Comparison of ENCODE assay signal across 15 cellular contexts in the genomic region with DNA sequence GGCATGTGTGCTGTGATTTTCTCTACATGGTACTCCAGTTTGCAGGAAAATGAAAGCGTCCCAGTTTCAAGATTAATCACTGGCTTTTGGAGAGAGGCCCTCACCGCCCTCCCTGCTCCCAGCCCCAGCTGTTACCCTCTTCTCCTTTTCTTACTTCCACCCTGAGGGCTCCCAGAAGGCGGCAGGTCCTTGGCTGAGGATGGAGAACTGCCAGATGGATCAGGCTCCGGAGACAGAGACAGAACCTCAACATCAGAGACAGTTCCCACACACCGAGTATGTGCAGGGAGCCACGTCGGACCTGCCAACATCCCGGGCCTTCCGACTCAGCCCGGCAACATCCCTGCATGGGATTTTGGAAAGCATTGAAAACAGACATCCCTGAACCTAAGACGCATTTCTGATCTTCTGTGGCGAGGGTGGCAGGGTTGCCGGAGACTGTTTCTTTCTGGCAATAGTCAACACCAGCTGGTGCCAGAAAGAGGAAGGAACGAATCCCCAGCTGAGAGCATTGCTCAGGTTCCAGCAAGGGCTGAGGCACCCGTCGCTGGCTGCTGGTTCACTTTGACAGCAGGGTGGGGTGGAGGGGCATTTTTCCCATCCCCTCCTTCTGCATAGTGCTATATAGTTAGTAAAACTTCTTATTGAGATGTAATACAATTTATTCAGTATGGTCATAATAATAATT.
DNase-seq lines count a peak whose midpoint lies in the region; ATAC-seq, FAIRE-seq and TF ChIP-seq lines count a peak whose summit lies in the region.
"Had no signal": no experiment of that assay in that cellular context is flagged by ENCODE, and none has a peak within 500 bp of the region (broad histone marks: within the 10 kb centered on the region; RNA-seq: fewer than 3 reads in every experiment).

No MANE protein-coding gene starts in this region.

- no peak overlapping the region for H3K4me2 ChIP-seq in A549

- no peaks in the 10 kb centered on the region for H3K36me3 ChIP-seq in naive thymus-derived CD4-positive, alpha-beta T cell (ENCODE audit: control insufficient read depth in 2 of 3, insufficient read depth in 3 of 3, low read length in 3 of 3)
- no peaks in the 10 kb centered on the region for H3K36me3 ChIP-seq in effector memory CD4-positive, alpha-beta T cell (ENCODE audit: control insufficient read depth, insufficient read depth, low read length)

- no peak for TF ChIP-seq EP300 in A549 (IDR thresholded peaks at IDR 0.05)

- no peak for DNase-seq in A549 (ENCODE audit: low read depth in 1 of 2, low spot score in 1 of 2)
- DNase-seq in NB4 (ENCODE audit: low read depth): peak; percentile 66
- DNase-seq in coronary artery (ENCODE audit: low spot score): peak; percentile 76
- DNase-seq in naive thymus-derived CD4-positive, alpha-beta T cell: no peak
- no peak for DNase-seq in effector memory CD4-positive, alpha-beta T cell
- no peak for DNase-seq in activated CD4-positive, alpha-beta T cell treated with anti-CD3 and anti-CD28 coated beads for 1 hour
- DNase-seq in RCC 7860 (ENCODE audit: low spot score): no peak
- DNase-seq: activated CD4-positive, alpha-beta T cell treated with anti-CD3 and anti-CD28 coated beads, Interleukin-2, amount 50 U/mL, for 4 hours; activated naive CD4-positive, alpha-beta T cell treated with Interleukin-2 at 50 U/mL for 16 hours; GOT3; mammary epithelial cell; NCI-H2227 treated with DMSO at 0.1 percent for 48 hours had no signal

- WGBS in A549 (ENCODE audit: missing lambda C conversion rate): 82% methylated on average over 15 of the region's 16 CpGs

- H3K4me1 Mint-ChIP-seq in naive thymus-derived CD4-positive, alpha-beta T cell: no peaks in the 10 kb centered on the region
- H3K4me1 Mint-ChIP-seq: IgD-negative memory B cell had no signal

- no peak for TF ChIP-seq RAD21 in A549 (conservative IDR thresholded peaks at IDR 0.05 in 1 of 2, IDR thresholded peaks at IDR 0.05 in 1 of 2)

- peaks cover 14% of the 10 kb centered on the region; the same call in 2 of the 3 replicates for H3K9me3 ChIP-seq in A549
- no peaks in the 10 kb centered on the region for H3K9me3 ChIP-seq in naive thymus-derived CD4-positive, alpha-beta T cell (ENCODE audit: control insufficient read depth in 2 of 3, low read length in 3 of 3)
- no peaks in the 10 kb centered on the region for H3K9me3 ChIP-seq in effector memory CD4-positive, alpha-beta T cell (ENCODE audit: control insufficient read depth, low read length)

- no peaks in the 10 kb centered on the region for H3K36me3 Mint-ChIP-seq in naive thymus-derived CD4-positive, alpha-beta T cell
- H3K36me3 Mint-ChIP-seq: IgD-negative memory B cell had no signal

- TF ChIP-seq POLR2A in A549 (IDR thresholded peaks at IDR 0.05; ENCODE audit: low read length) (no peak), NB4 (IDR thresholded peaks at IDR 0.05; ENCODE audit: extremely low read depth, insufficient read length) (no peak)

- H3K27ac ChIP-seq in A549: peak overlapping the region; percentile 3 to 78; a peak in 4 of 6 replicates
- H3K27ac ChIP-seq in coronary artery: peak overlapping the region; percentile 57 to 81
- H3K27ac ChIP-seq in naive thymus-derived CD4-positive, alpha-beta T cell (ENCODE audit: low read depth, low read length): no peak overlapping the region
- H3K27ac ChIP-seq in effector memory CD4-positive, alpha-beta T cell (ENCODE audit: insufficient read depth, low read length, poor library complexity, severe bottlenecking): no peak overlapping the region

- intact Hi-C loops in naive thymus-derived CD4-positive, alpha-beta T cell (cut with micrococcal nuclease): no loop called here

- H3K4me3 ChIP-seq in A549 (no peak overlapping the region), NB4 (ENCODE audit: low read depth, low read length) (no peak overlapping the region), coronary artery (peak overlapping the region; percentile 53)
- H3K4me3 ChIP-seq in naive thymus-derived CD4-positive, alpha-beta T cell (ENCODE audit: low read length): no peak overlapping the region
- H3K4me3 ChIP-seq in effector memory CD4-positive, alpha-beta T cell (ENCODE audit: insufficient read depth, low read depth, low read length, poor library complexity, severe bottlenecking): no peak overlapping the region
- H3K4me3 ChIP-seq: skin epidermis had no signal

- no peaks in the 10 kb centered on the region for H3K27me3 ChIP-seq in naive thymus-derived CD4-positive, alpha-beta T cell (ENCODE audit: control insufficient read depth in 2 of 2, insufficient read depth in 2 of 2, low read length in 2 of 2)
- H3K27me3 ChIP-seq in effector memory CD4-positive, alpha-beta T cell (replicated peaks; ENCODE audit: control insufficient read depth, insufficient read depth, low read length, poor library complexity, severe bottlenecking): no peaks in the 10 kb centered on the region

- peaks cover 21 to 60% (median 35%) of the 10 kb centered on the region in 5 donors for H3K27me3 Mint-ChIP-seq in naive thymus-derived CD4-positive, alpha-beta T cell

- CTCF ChIA-PET in A549 (lab: Yijun Ruan, JAX): interaction anchor here (0.6 kb wide), 1 partner anchor 8 kb away, joined by 3 read pairs; no protein-coding TSS in a partner anchor
- CTCF ChIA-PET in naive thymus-derived CD4-positive, alpha-beta T cell (lab: Charles Lee): no interaction called here

- no peak overlapping the region for H3K4me3 Mint-ChIP-seq in naive thymus-derived CD4-positive, alpha-beta T cell
- H3K4me3 Mint-ChIP-seq: IgD-negative memory B cell had no signal

- POLR2A ChIA-PET in A549 (lab: Yijun Ruan, JAX): no interaction called here
- POLR2A ChIA-PET in naive thymus-derived CD4-positive, alpha-beta T cell (lab: Charles Lee): no interaction called here

- TF ChIP-seq CTCF in A549 (IDR thresholded peaks at IDR 0.05) (no peak), NB4 (IDR thresholded peaks at IDR 0.05; ENCODE audit: low read depth, low read length) (no peak), coronary artery (IDR thresholded peaks at IDR 0.05) (no peak)

- peaks cover 26% of the 10 kb centered on the region for H3K4me1 ChIP-seq in A549
- no peaks in the 10 kb centered on the region for H3K4me1 ChIP-seq in naive thymus-derived CD4-positive, alpha-beta T cell (ENCODE audit: control insufficient read depth in 2 of 2, insufficient read depth in 2 of 2, low read length in 2 of 2)
- H3K4me1 ChIP-seq in effector memory CD4-positive, alpha-beta T cell (ENCODE audit: control insufficient read depth, insufficient read depth, low read length, poor library complexity, severe bottlenecking): no peaks in the 10 kb centered on the region

- no peak overlapping the region for H3K27ac Mint-ChIP-seq in naive thymus-derived CD4-positive, alpha-beta T cell

- ATAC-seq in A549 (no peak), HG03432 (IDR thresholded peaks at IDR 0.05; ENCODE audit: unreplicated experiment) (no peak)
- peak; percentile 69 for ATAC-seq in naive thymus-derived CD4-positive, alpha-beta T cell

- FAIRE-seq in A549 (lab: Jason Lieb, UNC): no peak
- FAIRE-seq in RCC 7860 (lab: Jason Lieb, UNC): no peak

- H3K9me3 Mint-ChIP-seq in naive thymus-derived CD4-positive, alpha-beta T cell: peaks cover 0 to 4% (median 0%) of the 10 kb centered on the region in 11 donors

TF ChIP-seq in A549, 52 proteins besides CTCF, POLR2A, EP300 and RAD21 (continues in another document):
- TF ChIP-seq NPAS2 (CRISPR knock-in tag; IDR thresholded peaks at IDR 0.05; ENCODE audit: borderline replicate concordance) (no peak), EHF (CRISPR knock-in tag; IDR thresholded peaks at IDR 0.05) (no peak), ZC3H11A (IDR thresholded peaks at IDR 0.05) (no peak), TP53 (CRISPR knock-in tag; IDR thresholded peaks at IDR 0.05) (no peak), CEBPB (IDR thresholded peaks at IDR 0.05) (no peak), HDAC2 (IDR thresholded peaks at IDR 0.05) (no peak), JUN (IDR thresholded peaks at IDR 0.05) (no peak), ZNF302 (CRISPR knock-in tag; IDR thresholded peaks at IDR 0.05) (no peak), MAFK (IDR thresholded peaks at IDR 0.05; ENCODE audit: partially characterized antibody) (no peak), FOSL2 (IDR thresholded peaks at IDR 0.05) (no peak), FOSL2 (CRISPR knock-in tag; IDR thresholded peaks at IDR 0.05) (no peak), MYC (IDR thresholded peaks at IDR 0.05; ENCODE audit: borderline replicate concordance, low read length) (no peak), RCOR1 (IDR thresholded peaks at IDR 0.05; ENCODE audit: low read depth, low read length) (no peak), MAZ (IDR thresholded peaks at IDR 0.05; ENCODE audit: borderline replicate concordance, low read depth, low read length) (no peak)
- TF ChIP-seq, protein P1, sequence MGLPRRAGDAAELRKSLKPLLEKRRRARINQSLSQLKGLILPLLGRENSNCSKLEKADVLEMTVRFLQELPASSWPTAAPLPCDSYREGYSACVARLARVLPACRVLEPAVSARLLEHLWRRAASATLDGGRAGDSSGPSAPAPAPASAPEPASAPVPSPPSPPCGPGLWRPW (IDR thresholded peaks at IDR 0.05): no peak
- TF ChIP-seq, protein P2, sequence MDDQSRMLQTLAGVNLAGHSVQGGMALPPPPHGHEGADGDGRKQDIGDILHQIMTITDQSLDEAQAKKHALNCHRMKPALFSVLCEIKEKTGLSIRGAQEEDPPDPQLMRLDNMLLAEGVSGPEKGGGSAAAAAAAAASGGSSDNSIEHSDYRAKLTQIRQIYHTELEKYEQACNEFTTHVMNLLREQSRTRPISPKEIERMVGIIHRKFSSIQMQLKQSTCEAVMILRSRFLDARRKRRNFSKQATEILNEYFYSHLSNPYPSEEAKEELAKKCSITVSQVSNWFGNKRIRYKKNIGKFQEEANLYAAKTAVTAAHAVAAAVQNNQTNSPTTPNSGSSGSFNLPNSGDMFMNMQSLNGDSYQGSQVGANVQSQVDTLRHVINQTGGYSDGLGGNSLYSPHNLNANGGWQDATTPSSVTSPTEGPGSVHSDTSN (IDR thresholded peaks at IDR 0.05): no peak
- TF ChIP-seq, protein P3, sequence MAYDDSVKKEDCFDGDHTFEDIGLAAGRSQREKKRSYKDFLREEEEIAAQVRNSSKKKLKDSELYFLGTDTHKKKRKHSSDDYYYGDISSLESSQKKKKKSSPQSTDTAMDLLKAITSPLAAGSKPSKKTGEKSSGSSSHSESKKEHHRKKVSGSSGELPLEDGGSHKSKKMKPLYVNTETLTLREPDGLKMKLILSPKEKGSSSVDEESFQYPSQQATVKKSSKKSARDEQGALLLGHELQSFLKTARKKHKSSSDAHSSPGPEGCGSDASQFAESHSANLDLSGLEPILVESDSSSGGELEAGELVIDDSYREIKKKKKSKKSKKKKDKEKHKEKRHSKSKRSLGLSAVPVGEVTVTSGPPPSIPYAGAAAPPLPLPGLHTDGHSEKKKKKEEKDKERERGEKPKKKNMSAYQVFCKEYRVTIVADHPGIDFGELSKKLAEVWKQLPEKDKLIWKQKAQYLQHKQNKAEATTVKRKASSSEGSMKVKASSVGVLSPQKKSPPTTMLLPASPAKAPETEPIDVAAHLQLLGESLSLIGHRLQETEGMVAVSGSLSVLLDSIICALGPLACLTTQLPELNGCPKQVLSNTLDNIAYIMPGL (CRISPR knock-in tag; IDR thresholded peaks at IDR 0.05; ENCODE audit: borderline replicate concordance): no peak

Comparison
In these comparisons a context has a peak if more than half of its experiments do, and no peak if none do; other contexts are left out.
1. DNase-seq: peak in NB4 (single experiment) and coronary artery (single experiment); none in A549 (0 of 2), naive thymus-derived CD4-positive, alpha-beta T cell (0 of 9), effector memory CD4-positive, alpha-beta T cell (0 of 3), activated CD4-positive, alpha-beta T cell treated with anti-CD3 and anti-CD28 coated beads for 1 hour (single experiment) and RCC 7860 (single experiment).
2. H3K27ac ChIP-seq: peak in A549 (2 of 2) and coronary artery (2 of 2); none in naive thymus-derived CD4-positive, alpha-beta T cell (single experiment) and effector memory CD4-positive, alpha-beta T cell (single experiment).